Comparison of ENCODE assay signal across 8 cellular contexts in genomic region chr15:44536962-44537727, GRCh38. TPM values are rescaled to one million over a fixed set of nuclear protein-coding genes. Genes with fewer than 3 reads are reported as not detected.
DNase-seq lines count a peak whose midpoint lies in the region; ATAC-seq, FAIRE-seq and TF ChIP-seq lines count a peak whose summit lies in the region.

A gene with protein sequence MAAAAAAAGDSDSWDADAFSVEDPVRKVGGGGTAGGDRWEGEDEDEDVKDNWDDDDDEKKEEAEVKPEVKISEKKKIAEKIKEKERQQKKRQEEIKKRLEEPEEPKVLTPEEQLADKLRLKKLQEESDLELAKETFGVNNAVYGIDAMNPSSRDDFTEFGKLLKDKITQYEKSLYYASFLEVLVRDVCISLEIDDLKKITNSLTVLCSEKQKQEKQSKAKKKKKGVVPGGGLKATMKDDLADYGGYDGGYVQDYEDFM (plus strand): TSS chr15:44537147. CDS start chr15:44537195, 48 bp downstream.

- H3K4me1 ChIP-seq in kidney (ENCODE audit: control insufficient read depth in 1 of 2, insufficient read depth in 1 of 2, low read depth in 1 of 2, low read length in 2 of 2) = peaks cover 13 to 19% of the 10 kb centered on the region in 2 donors

- FAIRE-seq in kidney (lab: Jason Lieb, UNC) = no peak

- intact Hi-C loops in kidney (cut with DNase I) = no loop called here

- ATAC-seq in GM19023 (IDR thresholded peaks at IDR 0.05; ENCODE audit: unreplicated experiment) = peak; percentile 89
- peak; percentile 85 for ATAC-seq in HG03280 (IDR thresholded peaks at IDR 0.05; ENCODE audit: unreplicated experiment)

- no peak for TF ChIP-seq CTCF in kidney (IDR thresholded peaks at IDR 0.05; ENCODE audit: borderline replicate concordance, extremely low read depth, insufficient read depth)

- no peaks in the 10 kb centered on the region for H3K36me3 ChIP-seq in kidney (ENCODE audit: control insufficient read depth in 1 of 2, insufficient read depth in 2 of 2, low read length in 2 of 2)

- DNase-seq in AG08396 (ENCODE audit: low spot score) (peak; percentile 98), NCI-H446 (lab: John Stamatoyannopoulos, UW) (peak; percentile 84 to 93), cerebellar cortex (ENCODE audit: low spot score) (peak; percentile 94), kidney (peak; percentile 98)
- DNase-seq in activated CD4-positive, CD25-positive, alpha-beta regulatory T cell treated with anti-CD3 and anti-CD28 coated beads, Interleukin-2, amount 50 U/mL, for 72 hours = peak; percentile 94
- peak; percentile 88 to 90 for DNase-seq in stimulated activated CD4-positive, alpha-beta T cell treated with anti-CD3 and anti-CD28 coated beads, Interleukin-15, amount 100 ng/mL, for 1 hour (ENCODE audit: low read depth in 1 of 2, low spot score in 1 of 2)

- H3K9me3 ChIP-seq in kidney (ENCODE audit: control insufficient read depth in 1 of 2, low read length in 2 of 2) = no peaks in the 10 kb centered on the region

- H3K4me3 ChIP-seq in kidney (ENCODE audit: low read length in 2 of 2) = peak within 1 kb of the TSS; percentile 84 to 87

- H3K27ac ChIP-seq in kidney (ENCODE audit: low read depth in 2 of 2, low read length in 2 of 2) = peak within 1 kb of the TSS; percentile 93 to 97

- H3K9ac ChIP-seq in kidney (ENCODE audit: low read length in 2 of 2) = peak within 1 kb of the TSS; percentile 86 to 95

RNA-seq across cellular contexts. Expression of the gene that starts here (rescaled TPM):
- total RNA-seq in kidney = 69.1 TPM
- 49.8 TPM for polyA plus RNA-seq in kidney (ENCODE audit: insufficient read depth, low read depth, low replicate concordance)

Comparison
In these comparisons a context has a peak if more than half of its experiments do, and no peak if none do; other contexts are left out.
1. Peak in every context shown above with its lines: DNase-seq, ATAC-seq, H3K4me3 ChIP-seq and H3K27ac ChIP-seq.